17 cellular contexts compared by ENCODE assay signal in genomic region chr12:86713121-86713520, GRCh38.
"Had no signal": no experiment of that assay in that cellular context is flagged by ENCODE, and none has a peak within 500 bp of the region (broad histone marks: within the 10 kb centered on the region; RNA-seq: fewer than 3 reads in every experiment).

No MANE protein-coding gene starts in this region.

- ATAC-seq: activated CD8-positive, alpha-beta T cell treated with anti-CD3 and anti-CD28 coated beads for 36 hours; activated naive CD8-positive, alpha-beta T cell treated with anti-CD3 and anti-CD28 coated beads, Interleukin-2, amount 50 U/mL, for 24 hours; left colon; mucosa of descending colon; naive thymus-derived CD8-positive, alpha-beta T cell; right cardiac atrium had no signal

- H3K4me1 ChIP-seq: spleen had no signal

- H3K27ac ChIP-seq: neutrophil, spleen had no signal

- H3K27me3 Mint-ChIP-seq: activated CD8-positive, alpha-beta T cell treated with anti-CD3 and anti-CD28 coated beads for 36 hours; activated naive CD8-positive, alpha-beta T cell treated with anti-CD3 and anti-CD28 coated beads, Interleukin-2, amount 50 U/mL, for 24 hours; naive thymus-derived CD8-positive, alpha-beta T cell; progenitor cell of endocrine pancreas had no signal

- H3K36me3 Mint-ChIP-seq: naive thymus-derived CD8-positive, alpha-beta T cell had no signal

- H3K27me3 ChIP-seq: neutrophil, spleen had no signal

- H3K9me3 ChIP-seq: neutrophil had no signal

- DNase-seq: activated CD4-positive, alpha-beta T cell treated with anti-CD3 and anti-CD28 coated beads for 4 hours; activated CD8-positive, alpha-beta memory T cell treated with anti-CD3 and anti-CD28 coated beads, Interleukin-2, amount 50 U/mL, for 4 hours; activated CD8-positive, alpha-beta T cell treated with anti-CD3 and anti-CD28 coated beads for 36 hours; activated naive CD4-positive, alpha-beta T cell treated with Interleukin-2 at 50 U/mL for 16 hours; activated naive CD8-positive, alpha-beta T cell treated with anti-CD3 and anti-CD28 coated beads, Interleukin-2, amount 50 U/mL, for 24 hours; caudate nucleus; effector memory CD4-positive, alpha-beta T cell; left colon; mucosa of descending colon; naive thymus-derived CD8-positive, alpha-beta T cell; right cardiac atrium; spleen; stimulated activated CD4-positive, alpha-beta T cell treated with anti-CD3 and anti-CD28 coated beads, Interleukin-2, amount 100 ng/mL, for 24 hours; stimulated activated naive CD4-positive, alpha-beta T cell had no signal

- H3K4me3 ChIP-seq: lung, mucosa of descending colon, spleen had no signal

- H3K4me3 Mint-ChIP-seq: activated CD8-positive, alpha-beta T cell treated with anti-CD3 and anti-CD28 coated beads for 36 hours; activated naive CD8-positive, alpha-beta T cell treated with anti-CD3 and anti-CD28 coated beads, Interleukin-2, amount 50 U/mL, for 24 hours; naive thymus-derived CD8-positive, alpha-beta T cell had no signal

- H3K27ac Mint-ChIP-seq: activated CD8-positive, alpha-beta T cell treated with anti-CD3 and anti-CD28 coated beads for 36 hours; activated naive CD8-positive, alpha-beta T cell treated with anti-CD3 and anti-CD28 coated beads, Interleukin-2, amount 50 U/mL, for 24 hours; naive thymus-derived CD8-positive, alpha-beta T cell; progenitor cell of endocrine pancreas had no signal

- H3K36me3 ChIP-seq: neutrophil, spleen had no signal

- H3K4me1 Mint-ChIP-seq: activated naive CD8-positive, alpha-beta T cell treated with anti-CD3 and anti-CD28 coated beads, Interleukin-2, amount 50 U/mL, for 24 hours; naive thymus-derived CD8-positive, alpha-beta T cell had no signal
